In the genomic region with DNA sequence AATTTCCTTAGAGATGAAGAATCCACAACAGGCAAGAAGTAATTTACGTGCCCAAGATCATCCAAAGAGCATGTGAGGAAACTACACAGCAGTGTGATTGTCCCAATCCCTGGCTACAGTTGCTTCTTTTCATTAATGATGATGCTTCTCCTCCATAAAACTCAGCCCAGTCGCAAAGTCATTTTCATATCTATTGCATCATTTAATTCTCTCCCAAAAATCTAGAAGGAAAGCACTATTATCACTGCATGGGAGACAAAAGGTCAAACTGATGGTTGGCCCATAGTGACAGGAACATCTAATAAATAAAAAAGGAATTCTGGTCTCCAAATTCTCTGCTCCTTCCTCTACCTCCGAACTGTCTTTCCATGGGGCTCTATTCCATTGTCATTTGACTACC, we compare ENCODE assay signal across 23 cellular contexts.
DNase-seq lines count a peak whose midpoint lies in the region; ATAC-seq and TF ChIP-seq lines count a peak whose summit lies in the region.
"Had no signal": no experiment of that assay in that cellular context is flagged by ENCODE, and none has a peak within 500 bp of the region (broad histone marks: within the 10 kb centered on the region; RNA-seq: fewer than 3 reads in every experiment).

No MANE protein-coding gene starts in this region.

- TF ChIP-seq POLR2A in esophagus muscularis mucosa (IDR thresholded peaks at IDR 0.05; ENCODE audit: low read depth): no peak
- TF ChIP-seq POLR2A in gastrocnemius medialis (IDR thresholded peaks at IDR 0.05): no peak

- no peak for DNase-seq in cardiac muscle cell (ENCODE audit: low read depth in 1 of 2, low spot score in 1 of 2)
- DNase-seq in cardiac septum (ENCODE audit: low spot score): no peak
- DNase-seq in esophagus muscularis mucosa (ENCODE audit: extremely low spot score): no peak
- no peak for DNase-seq in gastrocnemius medialis
- DNase-seq in aorta: no peak
- DNase-seq in T-helper 2 cell: no peak
- DNase-seq: 8988T; activated B cell treated with CpG ODN at 0.5 μM for 24 hours; activated CD4-positive, alpha-beta memory T cell treated with anti-CD3 and anti-CD28 coated beads, Interleukin-2, amount 10 ng/mL, durations not matched to agents 7 days and 5 days; activated effector memory CD4-positive, alpha-beta T cell treated with anti-CD3 and anti-CD28 coated beads, Interleukin-2, amount 50 U/mL, for 16 hours; activated T-cell treated with anti-CD3 and anti-CD28 coated beads for 4 hours; COR-L47; DMS79 treated with DMSO at 0.1 percent for 48 hours; foreskin keratinocyte; MG63; naive thymus-derived CD8-positive, alpha-beta T cell; NCI-H1436 treated with DMSO at 0.1 percent for 48 hours; NCI-H524 had no signal

- H3K4me3 ChIP-seq in cardiac muscle cell: no peak overlapping the region
- no peak overlapping the region for H3K4me3 ChIP-seq in esophagus muscularis mucosa
- H3K4me3 ChIP-seq in gastrocnemius medialis: no peak overlapping the region
- no peak overlapping the region for H3K4me3 ChIP-seq in aorta (ENCODE audit: low read length in 2 of 2)
- H3K4me3 ChIP-seq: BLaER1, GM12878, MG63, right atrium auricular region had no signal

- ATAC-seq in gastrocnemius medialis (no peak), aorta (ENCODE audit: low FRiP score) (no peak), GM21723 (IDR thresholded peaks at IDR 0.05; ENCODE audit: unreplicated experiment) (no peak), GM21423 (IDR thresholded peaks at IDR 0.05; ENCODE audit: unreplicated experiment) (no peak)
- ATAC-seq: foreskin keratinocyte; GM12878; naive thymus-derived CD8-positive, alpha-beta T cell had no signal

- H3K4me1 ChIP-seq in cardiac muscle cell (ENCODE audit: low read depth): peaks cover 23% of the 10 kb centered on the region
- peaks cover 37 to 62% (median 58%) of the 10 kb centered on the region in 4 donors for H3K4me1 ChIP-seq in esophagus muscularis mucosa
- H3K4me1 ChIP-seq in gastrocnemius medialis: peaks cover 40 to 50% of the 10 kb centered on the region in 2 donors
- H3K4me1 ChIP-seq in aorta (ENCODE audit: control insufficient read depth in 1 of 2, insufficient read depth in 2 of 2, low read length in 2 of 2): peaks cover 5 to 13% of the 10 kb centered on the region in 2 donors

- no peak for TF ChIP-seq EP300 in esophagus muscularis mucosa (IDR thresholded peaks at IDR 0.05)

- WGBS in esophagus muscularis mucosa: 98% methylated on average over 3 of the region's 3 CpGs
- 96 to 98% methylated on average over 3 of the region's 3 CpGs for WGBS in aorta, 2 donors

- H3K9me3 ChIP-seq in cardiac muscle cell (ENCODE audit: low read depth): no peaks in the 10 kb centered on the region
- no peaks in the 10 kb centered on the region for H3K9me3 ChIP-seq in esophagus muscularis mucosa
- H3K9me3 ChIP-seq in gastrocnemius medialis: no peaks in the 10 kb centered on the region
- no peaks in the 10 kb centered on the region for H3K9me3 ChIP-seq in aorta (ENCODE audit: control insufficient read depth, low read length)
- H3K9me3 ChIP-seq: BLaER1, MG63, right atrium auricular region had no signal

- intact Hi-C loops in cardiac septum (cut with DNase I) (loop anchor here (2.0 kb wide), 1 partner anchor 41 kb away; no protein-coding TSS in a partner anchor), esophagus muscularis mucosa (cut with DNase I) (no loop called here), gastrocnemius medialis (cut with DNase I; ENCODE audit: low total_unique reads) (no loop called here), aorta (cut with DNase I) (loop anchor here (2.0 to 5.0 kb wide), 2 partner anchors 29 to 33 kb away; no protein-coding TSS in a partner anchor)

- H3K27me3 ChIP-seq in cardiac muscle cell (no peaks in the 10 kb centered on the region), esophagus muscularis mucosa (no peaks in the 10 kb centered on the region), gastrocnemius medialis (no peaks in the 10 kb centered on the region), aorta (ENCODE audit: control insufficient read depth in 1 of 2, insufficient read depth in 2 of 2, low read length in 1 of 2) (no peaks in the 10 kb centered on the region)
- H3K27me3 ChIP-seq: BLaER1, foreskin keratinocyte, MG63, right atrium auricular region had no signal

- in situ Hi-C loops in gastrocnemius medialis (cut with MboI; ENCODE audit: low sequenced_read_pairs in 4 of 4): no loop called here

- H3K27ac ChIP-seq in cardiac muscle cell (peak overlapping the region; percentile 12), esophagus muscularis mucosa (replicated peaks in 1 of 4) (peak overlapping the region; percentile 79 to 90 (median 84)), gastrocnemius medialis (peak overlapping the region; percentile 81 to 97 (median 93)), aorta (ENCODE audit: low read depth in 1 of 2, low read length in 2 of 2) (peak overlapping the region; percentile 42 to 62)
- H3K27ac ChIP-seq: BLaER1, foreskin keratinocyte had no signal

- TF ChIP-seq CTCF in cardiac muscle cell (IDR thresholded peaks at IDR 0.05; ENCODE audit: low read depth, low read length) (no peak), esophagus muscularis mucosa (IDR thresholded peaks at IDR 0.05) (no peak), gastrocnemius medialis (IDR thresholded peaks at IDR 0.05 in 4 of 5, conservative IDR thresholded peaks at IDR 0.05 in 1 of 5) (no peak)

- no peaks in the 10 kb centered on the region for H3K36me3 ChIP-seq in cardiac muscle cell
- H3K36me3 ChIP-seq in esophagus muscularis mucosa: no peaks in the 10 kb centered on the region
- no peaks in the 10 kb centered on the region for H3K36me3 ChIP-seq in gastrocnemius medialis
- H3K36me3 ChIP-seq in aorta (ENCODE audit: control insufficient read depth in 1 of 2, insufficient read depth in 2 of 2, low read length in 1 of 2): no peaks in the 10 kb centered on the region
- H3K36me3 ChIP-seq: BLaER1, MG63, right atrium auricular region had no signal

Comparison
In these comparisons a context has a peak if more than half of its experiments do, and no peak if none do; other contexts are left out.
1. H3K27ac ChIP-seq: peak in every context shown above with its lines; median percentile 93 in gastrocnemius medialis; 84 in esophagus muscularis mucosa; 52 in aorta; 12 in cardiac muscle cell.
2. intact Hi-C loops: an anchor here in cardiac septum (2.0 kb wide) and aorta (2.0 to 5.0 kb wide); none called in esophagus muscularis mucosa and gastrocnemius medialis.